Comparison of ENCODE assay signal across 24 cellular contexts in the genomic region with DNA sequence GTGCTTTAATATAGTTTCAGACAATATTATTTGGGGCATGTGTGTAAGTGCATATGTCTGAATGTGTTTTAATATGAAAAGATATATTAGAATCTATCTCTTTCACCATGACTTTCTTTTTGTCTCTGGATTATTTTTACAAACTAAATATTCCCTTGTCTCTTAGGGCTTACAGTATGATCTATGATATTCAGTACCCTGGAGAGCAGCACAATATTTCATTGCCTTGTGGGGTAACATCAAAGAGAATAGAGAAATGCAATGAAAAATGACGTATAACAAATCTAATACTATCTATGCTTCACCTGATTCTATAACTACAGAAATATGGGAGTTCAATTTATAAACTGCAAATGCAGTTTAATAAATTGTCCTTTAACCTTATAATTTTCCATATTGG.
DNase-seq lines count a peak whose midpoint lies in the region; ATAC-seq and TF ChIP-seq lines count a peak whose summit lies in the region.
"Had no signal": no experiment of that assay in that cellular context is flagged by ENCODE, and none has a peak within 500 bp of the region (broad histone marks: within the 10 kb centered on the region; RNA-seq: fewer than 3 reads in every experiment).

No MANE protein-coding gene starts in this region.

- no peaks in the 10 kb centered on the region for H3K4me1 Mint-ChIP-seq in GM23338
- H3K4me1 Mint-ChIP-seq in activated CD4-positive, alpha-beta memory T cell treated with anti-CD3 and anti-CD28 coated beads, Interleukin-2, amount 10 ng/mL, durations not matched to agents 7 days and 5 days, result no peaks in the 10 kb centered on the region

- no peaks in the 10 kb centered on the region for H3K36me3 Mint-ChIP-seq in GM23338 (ENCODE audit: low read depth)
- no peaks in the 10 kb centered on the region for H3K36me3 Mint-ChIP-seq in activated CD4-positive, alpha-beta memory T cell treated with anti-CD3 and anti-CD28 coated beads, Interleukin-2, amount 10 ng/mL, durations not matched to agents 7 days and 5 days (ENCODE audit: low read depth)

- H3K27ac Mint-ChIP-seq in GM23338, result no peak overlapping the region
- H3K27ac Mint-ChIP-seq in activated CD4-positive, alpha-beta memory T cell treated with anti-CD3 and anti-CD28 coated beads, Interleukin-2, amount 10 ng/mL, durations not matched to agents 7 days and 5 days, result no peak overlapping the region
- H3K27ac Mint-ChIP-seq: CD4-positive, alpha-beta T cell had no signal

- H3K9me3 ChIP-seq in aorta (ENCODE audit: control insufficient read depth, low read length), result no peaks in the 10 kb centered on the region
- H3K9me3 ChIP-seq: BLaER1, MG63 had no signal

- no peaks in the 10 kb centered on the region for H3K27me3 Mint-ChIP-seq in GM23338 (ENCODE audit: insufficient read depth, low read depth, poor library complexity)
- no peaks in the 10 kb centered on the region for H3K27me3 Mint-ChIP-seq in activated CD4-positive, alpha-beta memory T cell treated with anti-CD3 and anti-CD28 coated beads, Interleukin-2, amount 10 ng/mL, durations not matched to agents 7 days and 5 days
- H3K27me3 Mint-ChIP-seq: CD4-positive, alpha-beta T cell had no signal

- no peak for ATAC-seq in GM23338
- ATAC-seq in aorta (ENCODE audit: low FRiP score), result no peak
- ATAC-seq: GM12878 had no signal

- H3K27me3 ChIP-seq in GM23338 (ENCODE audit: insufficient read depth) (no peaks in the 10 kb centered on the region), aorta (ENCODE audit: control insufficient read depth in 1 of 2, insufficient read depth in 2 of 2, low read length in 1 of 2) (no peaks in the 10 kb centered on the region)
- H3K27me3 ChIP-seq: BLaER1, MG63 had no signal

- H3K36me3 ChIP-seq in GM23338 (ENCODE audit: insufficient read depth), result no peaks in the 10 kb centered on the region
- no peaks in the 10 kb centered on the region for H3K36me3 ChIP-seq in aorta (ENCODE audit: control insufficient read depth in 1 of 2, insufficient read depth in 2 of 2, low read length in 1 of 2)
- H3K36me3 ChIP-seq: BLaER1, MG63 had no signal

- no peaks in the 10 kb centered on the region for H3F3A ChIP-seq in GM23338 (replicated peaks; ENCODE audit: low read depth)

- no peak overlapping the region for H3K4me3 Mint-ChIP-seq in GM23338
- H3K4me3 Mint-ChIP-seq in activated CD4-positive, alpha-beta memory T cell treated with anti-CD3 and anti-CD28 coated beads, Interleukin-2, amount 10 ng/mL, durations not matched to agents 7 days and 5 days, result no peak overlapping the region
- H3K4me3 Mint-ChIP-seq: CD4-positive, alpha-beta T cell had no signal

- H2AFZ ChIP-seq in GM23338, result no peak overlapping the region

- H3K4me1 ChIP-seq in GM23338 (ENCODE audit: insufficient read depth) (no peaks in the 10 kb centered on the region), aorta (ENCODE audit: control insufficient read depth in 1 of 2, insufficient read depth in 2 of 2, low read length in 2 of 2) (no peaks in the 10 kb centered on the region)
- H3K4me1 ChIP-seq: BLaER1 had no signal

- DNase-seq in GM23338 (ENCODE audit: low spot score) (no peak), Kasumi-1 (lab: John Stamatoyannopoulos, UW) (peak; percentile 29 to 52), left kidney (ENCODE audit: low read depth, low spot score) (peak; percentile 9), aorta (no peak), cerebellar nuclear complex (lab: John Stamatoyannopoulos, UW) (no peak)
- DNase-seq in activated CD4-positive, alpha-beta memory T cell treated with anti-CD3 and anti-CD28 coated beads, Interleukin-2, amount 10 ng/mL, durations not matched to agents 7 days and 5 days, result no peak
- DNase-seq: ACHN; CD4-positive, alpha-beta T cell; COR-L47; DMS79; GOT3; HCEC 1CT; Karpas-422; MG63; NCI-H1105 treated with DMSO at 0.1 percent for 48 hours; NCI-H1694 treated with DMSO at 0.1 percent for 48 hours; NCI-H2081 treated with DMSO at 0.1 percent for 48 hours; NCI-H2171 treated with DMSO at 0.1 percent for 48 hours; NCI-H526; RPMI8226; SHP77 had no signal

- 38 to 56% methylated on average over 1 of the region's 1 CpG for WGBS in aorta, 2 donors

- H3K9me2 ChIP-seq in GM23338 (ENCODE audit: insufficient read depth), result no peaks in the 10 kb centered on the region

- no peaks in the 10 kb centered on the region for H4K20me1 ChIP-seq in GM23338 (replicated peaks; ENCODE audit: insufficient read depth)
- H4K20me1 ChIP-seq: BLaER1 had no signal

- no peaks in the 10 kb centered on the region for H3K79me2 ChIP-seq in GM23338 (replicated peaks; ENCODE audit: insufficient read depth)

- no peak for TF ChIP-seq CTCF in GM23338 (conservative IDR thresholded peaks at IDR 0.05; ENCODE audit: low read depth in 2 of 2)

- no peak overlapping the region for H3K4me2 ChIP-seq in GM23338
- H3K4me2 ChIP-seq: BLaER1 had no signal

- H3K4me3 ChIP-seq in GM23338, result no peak overlapping the region
- no peak overlapping the region for H3K4me3 ChIP-seq in aorta (ENCODE audit: low read length in 2 of 2)
- H3K4me3 ChIP-seq: BLaER1, GM12878, MG63 had no signal

- POLR2A ChIA-PET in activated CD4-positive, alpha-beta memory T cell treated with anti-CD3 and anti-CD28 coated beads, Interleukin-2, amount 10 ng/mL, durations not matched to agents 7 days and 5 days (lab: Charles Lee), result no interaction called here

- no peaks in the 10 kb centered on the region; the same call in 1 of the 3 replicates for H3K9me3 Mint-ChIP-seq in GM23338
- peaks cover 4% of the 10 kb centered on the region for H3K9me3 Mint-ChIP-seq in activated CD4-positive, alpha-beta memory T cell treated with anti-CD3 and anti-CD28 coated beads, Interleukin-2, amount 10 ng/mL, durations not matched to agents 7 days and 5 days
- H3K9me3 Mint-ChIP-seq: CD4-positive, alpha-beta T cell had no signal

- intact Hi-C loops in aorta (cut with DNase I), result no loop called here

- CTCF ChIA-PET in activated CD4-positive, alpha-beta memory T cell treated with anti-CD3 and anti-CD28 coated beads, Interleukin-2, amount 10 ng/mL, durations not matched to agents 7 days and 5 days (lab: Charles Lee), result no interaction called here

- H3K27ac ChIP-seq in GM23338 (ENCODE audit: low read depth) (no peak overlapping the region), aorta (ENCODE audit: low read depth in 1 of 2, low read length in 2 of 2) (no peak overlapping the region)
- H3K27ac ChIP-seq: BLaER1 had no signal

TF ChIP-seq in GM23338, 12 proteins besides CTCF, POLR2A, EP300 and RAD21:
- TF ChIP-seq ZNF331 (CRISPR knock-in tag; IDR thresholded peaks at IDR 0.05; ENCODE audit: low read depth) (no peak), CREB1 (CRISPR knock-in tag; IDR thresholded peaks at IDR 0.05; ENCODE audit: low read depth) (no peak)
- TF ChIP-seq, protein P1, sequence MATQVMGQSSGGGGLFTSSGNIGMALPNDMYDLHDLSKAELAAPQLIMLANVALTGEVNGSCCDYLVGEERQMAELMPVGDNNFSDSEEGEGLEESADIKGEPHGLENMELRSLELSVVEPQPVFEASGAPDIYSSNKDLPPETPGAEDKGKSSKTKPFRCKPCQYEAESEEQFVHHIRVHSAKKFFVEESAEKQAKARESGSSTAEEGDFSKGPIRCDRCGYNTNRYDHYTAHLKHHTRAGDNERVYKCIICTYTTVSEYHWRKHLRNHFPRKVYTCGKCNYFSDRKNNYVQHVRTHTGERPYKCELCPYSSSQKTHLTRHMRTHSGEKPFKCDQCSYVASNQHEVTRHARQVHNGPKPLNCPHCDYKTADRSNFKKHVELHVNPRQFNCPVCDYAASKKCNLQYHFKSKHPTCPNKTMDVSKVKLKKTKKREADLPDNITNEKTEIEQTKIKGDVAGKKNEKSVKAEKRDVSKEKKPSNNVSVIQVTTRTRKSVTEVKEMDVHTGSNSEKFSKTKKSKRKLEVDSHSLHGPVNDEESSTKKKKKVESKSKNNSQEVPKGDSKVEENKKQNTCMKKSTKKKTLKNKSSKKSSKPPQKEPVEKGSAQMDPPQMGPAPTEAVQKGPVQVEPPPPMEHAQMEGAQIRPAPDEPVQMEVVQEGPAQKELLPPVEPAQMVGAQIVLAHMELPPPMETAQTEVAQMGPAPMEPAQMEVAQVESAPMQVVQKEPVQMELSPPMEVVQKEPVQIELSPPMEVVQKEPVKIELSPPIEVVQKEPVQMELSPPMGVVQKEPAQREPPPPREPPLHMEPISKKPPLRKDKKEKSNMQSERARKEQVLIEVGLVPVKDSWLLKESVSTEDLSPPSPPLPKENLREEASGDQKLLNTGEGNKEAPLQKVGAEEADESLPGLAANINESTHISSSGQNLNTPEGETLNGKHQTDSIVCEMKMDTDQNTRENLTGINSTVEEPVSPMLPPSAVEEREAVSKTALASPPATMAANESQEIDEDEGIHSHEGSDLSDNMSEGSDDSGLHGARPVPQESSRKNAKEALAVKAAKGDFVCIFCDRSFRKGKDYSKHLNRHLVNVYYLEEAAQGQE (IDR thresholded peaks at IDR 0.05; ENCODE audit: unreplicated experiment), result peak; percentile 53

TF ChIP-seq in PFSK-1, 5 proteins besides CTCF, POLR2A, EP300 and RAD21:
- TF ChIP-seq FOXP2 (optimal IDR thresholded peaks at IDR 0.05; ENCODE audit: borderline replicate concordance, extremely low read depth, extremely low read length, insufficient read depth), result no peak
- TF ChIP-seq, protein P1 (IDR thresholded peaks at IDR 0.05; ENCODE audit: insufficient read depth in 1 of 2, low read depth in 2 of 2, low read length in 2 of 2), result peak; percentile 47 to 76; a peak in 3 of 4 replicates

Comparison
In these comparisons a context has a peak if more than half of its experiments do, and no peak if none do; other contexts are left out.
1. DNase-seq: peak in Kasumi-1 (2 of 2) and left kidney (single experiment); none in GM23338 (single experiment), aorta (0 of 2), cerebellar nuclear complex (0 of 2) and activated CD4-positive, alpha-beta memory T cell treated with anti-CD3 and anti-CD28 coated beads, Interleukin-2, amount 10 ng/mL, durations not matched to agents 7 days and 5 days (single experiment).